ENCODE assay signal across 19 cellular contexts in genomic region chr14:67221982-67222328, GRCh38. TPM values are rescaled to one million over a fixed set of nuclear protein-coding genes. Genes with fewer than 3 reads are reported as not detected.
"Had no signal": no experiment of that assay in that cellular context is flagged by ENCODE, and none has a peak within 500 bp of the region (broad histone marks: within the 10 kb centered on the region; RNA-seq: fewer than 3 reads in every experiment).

No MANE protein-coding gene starts in this region.

- H3K4me1 ChIP-seq: stomach, testis had no signal

- H3K27ac Mint-ChIP-seq: activated naive CD4-positive, alpha-beta T cell treated with anti-CD3 and anti-CD28 coated beads, Interleukin-2, amount 50 U/mL, for 24 hours; brain; nephron progenitor cell had no signal

- H3K27me3 ChIP-seq: ovary, stomach, testis had no signal

- ATAC-seq: sciatic nerve had no signal

- H3K9me3 ChIP-seq: ovary, stomach, testis had no signal

- H3K4me3 Mint-ChIP-seq: activated naive CD4-positive, alpha-beta T cell treated with anti-CD3 and anti-CD28 coated beads, Interleukin-2, amount 50 U/mL, for 24 hours; brain; nephron progenitor cell had no signal

- H3K4me3 ChIP-seq: coronary artery, ovary, stomach, testis had no signal

- H3K9me3 Mint-ChIP-seq: activated naive CD4-positive, alpha-beta T cell treated with anti-CD3 and anti-CD28 coated beads, Interleukin-2, amount 50 U/mL, for 24 hours; brain; nephron progenitor cell had no signal

- H3K36me3 Mint-ChIP-seq: brain had no signal

- H3K36me3 ChIP-seq: ovary, stomach, WERI-Rb-1 had no signal

- H3K4me1 Mint-ChIP-seq: activated naive CD4-positive, alpha-beta T cell treated with anti-CD3 and anti-CD28 coated beads, Interleukin-2, amount 50 U/mL, for 24 hours; nephron progenitor cell had no signal

- H3K27me3 Mint-ChIP-seq: brain had no signal

- DNase-seq: activated CD4-positive, alpha-beta T cell treated with anti-CD3 and anti-CD28 coated beads, Interleukin-2, amount 50 U/mL, for 48 hours; activated effector memory CD4-positive, alpha-beta T cell treated with Interleukin-2 at 50 U/mL for 16 hours; amniotic stem cell; central memory CD4-positive, alpha-beta T cell; effector CD4-positive, alpha-beta T cell; hippocampal formation; nephron progenitor cell; ovary; stimulated activated CD4-positive, alpha-beta T cell treated with anti-CD3 and anti-CD28 coated beads, Interleukin-12 subunit alpha, Interleukin-12 subunit beta, amount 100 ng/mL, for 4 hours; stimulated activated CD4-positive, alpha-beta T cell treated with anti-CD3 and anti-CD28 coated beads, Interleukin-2, amount 100 ng/mL, for 24 hours; stomach; T-helper 1 cell; testis; WERI-Rb-1 had no signal

- H3K27ac ChIP-seq: coronary artery, ovary, stomach, testis, WERI-Rb-1 had no signal

RNA-seq across cellular contexts. Expression of gene GARIN2, which starts 32.7 kb away (rescaled TPM):
- total RNA-seq: kidney epithelial cell, sciatic nerve, stomach had no signal
- polyA plus RNA-seq: stomach had no signal
